Comparison of ENCODE assay signal across 1 cellular context in genomic region chr20:19964289-19965263, GRCh38.
A peak's percentile ranks its signal among the peaks of the same experiment; 100 is the strongest.
TF ChIP-seq lines count a peak whose summit lies in the region.

No MANE protein-coding gene starts in this region.

TF ChIP-seq in K562, 482 proteins besides CTCF, POLR2A, EP300 and RAD21 (continued from another document):
- TF ChIP-seq MGA (IDR thresholded peaks at IDR 0.05) (peak; percentile 47; the same call in 1 of the 2 replicates), CREM (IDR thresholded peaks at IDR 0.05; ENCODE audit: low read depth) (peak; percentile 27; the same call in 1 of the 2 replicates), CEBPG (CRISPR knock-in tag; IDR thresholded peaks at IDR 0.05) (no peak), CEBPG (tag; conservative IDR thresholded peaks at IDR 0.05 in 1 of 2, IDR thresholded peaks at IDR 0.05 in 1 of 2) (0 out of 4 replicates have a peak, but pooled peaks of 1 of the 2 experiments have one; percentile 23), CBFA2T2 (conservative IDR thresholded peaks at IDR 0.05) (peak; percentile 43), FOXA3 (CRISPR knock-in tag; conservative IDR thresholded peaks at IDR 0.05 in 1 of 2, IDR thresholded peaks at IDR 0.05 in 1 of 2) (peak in 1 of 2 experiments; percentile 23; a peak in 1 of 4 replicates), ARID1B (IDR thresholded peaks at IDR 0.05) (0 out of 2 replicates have a peak, but pooled peaks have one; percentile 19), ZNF592 (IDR thresholded peaks at IDR 0.05) (no peak), POLR3A (IDR thresholded peaks at IDR 0.05; ENCODE audit: borderline replicate concordance, extremely low read depth, insufficient read depth, insufficient read length) (no peak), FOSL1 (tag; conservative IDR thresholded peaks at IDR 0.05) (peak; percentile 83)
- TF ChIP-seq, protein P1, sequence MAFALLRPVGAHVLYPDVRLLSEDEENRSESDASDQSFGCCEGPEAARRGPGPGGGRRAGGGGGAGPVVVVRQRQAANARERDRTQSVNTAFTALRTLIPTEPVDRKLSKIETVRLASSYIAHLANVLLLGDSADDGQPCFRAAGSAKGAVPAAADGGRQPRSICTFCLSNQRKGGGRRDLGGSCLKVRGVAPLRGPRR (CRISPR knock-in tag; IDR thresholded peaks at IDR 0.05), result no peak
TF ChIP-seq in K562: peak in this region for 17.
